ENCODE assay signal across 1 cellular context in genomic region chr15:55742927-55743614, GRCh38.
TF ChIP-seq lines count a peak whose summit lies in the region.

PRTG (minus strand) TSS chr15:55743152; CDS start chr15:55742931, 221 bp downstream.

TF ChIP-seq in HepG2, 621 proteins besides CTCF, POLR2A, EP300 and RAD21 (continued from another document and continues in another):
- TF ChIP-seq HNF4A (CRISPR knock-in tag; IDR thresholded peaks at IDR 0.05) (peak; percentile 63), SOX5 (CRISPR knock-in tag; IDR thresholded peaks at IDR 0.05; ENCODE audit: borderline replicate concordance) (peak; percentile 47; the same call in 1 of the 2 replicates), ISL2 (CRISPR knock-in tag; IDR thresholded peaks at IDR 0.05) (peak; percentile 79), ZNF331 (CRISPR knock-in tag; IDR thresholded peaks at IDR 0.05) (peak; percentile 78; the same call in 1 of the 2 replicates), ZBTB37 (CRISPR knock-in tag; IDR thresholded peaks at IDR 0.05) (no peak), MEF2D (CRISPR knock-in tag; IDR thresholded peaks at IDR 0.05) (peak; percentile 57; the same call in 1 of the 2 replicates), PCBP1 (IDR thresholded peaks at IDR 0.05; ENCODE audit: borderline replicate concordance, low read depth, low read length) (0 out of 2 replicates have a peak, but pooled peaks have one; percentile 88), ZNF160 (CRISPR knock-in tag; IDR thresholded peaks at IDR 0.05) (peak; percentile 39; the same call in 1 of the 2 replicates), TAF1 (CRISPR knock-in tag; IDR thresholded peaks at IDR 0.05) (peak; percentile 73), FOXA3 (CRISPR knock-in tag; IDR thresholded peaks at IDR 0.05) (peak; percentile 32; the same call in 1 of the 2 replicates), ZNF567 (CRISPR knock-in tag; IDR thresholded peaks at IDR 0.05; ENCODE audit: borderline replicate concordance) (no peak), NRL (CRISPR knock-in tag; IDR thresholded peaks at IDR 0.05; ENCODE audit: borderline replicate concordance) (peak; percentile 77; the same call in 1 of the 2 replicates), ZKSCAN8 (CRISPR knock-in tag; IDR thresholded peaks at IDR 0.05; ENCODE audit: borderline replicate concordance) (no peak; the same call in 1 of the 2 replicates), ZNF510 (CRISPR knock-in tag; IDR thresholded peaks at IDR 0.05; ENCODE audit: low read depth) (no peak), ZNF20 (CRISPR knock-in tag; IDR thresholded peaks at IDR 0.05) (0 out of 2 replicates have a peak, but pooled peaks have one; percentile 52), ZNF749 (CRISPR knock-in tag; IDR thresholded peaks at IDR 0.05; ENCODE audit: borderline replicate concordance) (peak; percentile 64; the same call in 1 of the 2 replicates), YY1 (IDR thresholded peaks at IDR 0.05; ENCODE audit: insufficient read depth, insufficient replicate concordance, low read depth, low read length) (peak; percentile 76), ZNF75D (CRISPR knock-in tag; IDR thresholded peaks at IDR 0.05; ENCODE audit: borderline replicate concordance) (0 out of 2 replicates have a peak, but pooled peaks have one; percentile 26), PRDM15 (CRISPR knock-in tag; IDR thresholded peaks at IDR 0.05) (peak; percentile 33; the same call in 1 of the 2 replicates), FOXP4 (CRISPR knock-in tag; IDR thresholded peaks at IDR 0.05) (peak; percentile 16; the same call in 1 of the 2 replicates), ZNF558 (CRISPR knock-in tag; IDR thresholded peaks at IDR 0.05; ENCODE audit: borderline replicate concordance) (peak; percentile 35; the same call in 1 of the 2 replicates), HNRNPK (IDR thresholded peaks at IDR 0.05; ENCODE audit: low read depth, low read length, poor library complexity, severe bottlenecking) (peak; percentile 87), ZNF337 (CRISPR knock-in tag; IDR thresholded peaks at IDR 0.05; ENCODE audit: borderline replicate concordance, low read depth) (peak; percentile 46; the same call in 1 of the 2 replicates), SNAPC5 (CRISPR knock-in tag; IDR thresholded peaks at IDR 0.05; ENCODE audit: borderline replicate concordance) (no peak), ASH2L (IDR thresholded peaks at IDR 0.05; ENCODE audit: insufficient read length, low read depth, low read length) (peak; percentile 41), ZBTB20 (CRISPR knock-in tag; IDR thresholded peaks at IDR 0.05; ENCODE audit: borderline replicate concordance, low read depth) (no peak; the same call in 1 of the 2 replicates), ZNF576 (CRISPR knock-in tag; IDR thresholded peaks at IDR 0.05) (no peak), RBM39 (IDR thresholded peaks at IDR 0.05; ENCODE audit: low read depth, low read length, poor library complexity, severe bottlenecking) (peak; percentile 62), HOMEZ (CRISPR knock-in tag; IDR thresholded peaks at IDR 0.05; ENCODE audit: low read depth) (peak; percentile 11; the same call in 1 of the 2 replicates), ZNF605 (CRISPR knock-in tag; IDR thresholded peaks at IDR 0.05) (0 out of 2 replicates have a peak, but pooled peaks have one; percentile 26), CENPT (CRISPR knock-in tag; IDR thresholded peaks at IDR 0.05; ENCODE audit: low read depth) (peak; percentile 65; the same call in 1 of the 2 replicates), KAT2B (IDR thresholded peaks at IDR 0.05; ENCODE audit: borderline replicate concordance, low read depth, low read length) (no peak), ZNF563 (CRISPR knock-in tag; IDR thresholded peaks at IDR 0.05) (peak; percentile 9; the same call in 1 of the 2 replicates), KLF16 (CRISPR knock-in tag; IDR thresholded peaks at IDR 0.05) (peak in 1 of 2 experiments; percentile 84; a peak in 2 of 4 replicates), NPAS2 (CRISPR knock-in tag; IDR thresholded peaks at IDR 0.05; ENCODE audit: borderline replicate concordance) (no peak), FOXM1 (CRISPR knock-in tag; IDR thresholded peaks at IDR 0.05) (peak; percentile 40; the same call in 1 of the 2 replicates), FOXA1 (IDR thresholded peaks at IDR 0.05) (no peak), FOXA1 (CRISPR knock-in tag; IDR thresholded peaks at IDR 0.05) (no peak), PITX1 (CRISPR knock-in tag; IDR thresholded peaks at IDR 0.05) (0 out of 2 replicates have a peak, but pooled peaks have one; percentile 36), TEAD3 (CRISPR knock-in tag; optimal IDR thresholded peaks at IDR 0.05; ENCODE audit: borderline replicate concordance) (peak; percentile 50), ERF (CRISPR knock-in tag; IDR thresholded peaks at IDR 0.05) (peak; percentile 73), ETV6 (CRISPR knock-in tag; conservative IDR thresholded peaks at IDR 0.05) (peak; percentile 67; the same call in 1 of the 2 replicates), POLR2AphosphoS5 (IDR thresholded peaks at IDR 0.05; ENCODE audit: low read depth, low read length) (peak; percentile 35; the same call in 1 of the 2 replicates), DPF2 (CRISPR knock-in tag; IDR thresholded peaks at IDR 0.05; ENCODE audit: borderline replicate concordance, low read depth) (no peak), GTF2F1 (IDR thresholded peaks at IDR 0.05; ENCODE audit: low read length) (no peak), ZKSCAN1 (IDR thresholded peaks at IDR 0.05; ENCODE audit: low read length) (no peak), CREM (IDR thresholded peaks at IDR 0.05) (no peak), CREM (CRISPR knock-in tag; IDR thresholded peaks at IDR 0.05) (no peak), CCDC6 (CRISPR knock-in tag; IDR thresholded peaks at IDR 0.05) (peak; percentile 43; the same call in 1 of the 2 replicates), ELF3 (CRISPR knock-in tag; IDR thresholded peaks at IDR 0.05) (0 out of 2 replicates have a peak, but pooled peaks have one; percentile 44), ZNF615 (CRISPR knock-in tag; IDR thresholded peaks at IDR 0.05; ENCODE audit: borderline replicate concordance) (0 out of 2 replicates have a peak, but pooled peaks have one; percentile 24), ZBTB44 (CRISPR knock-in tag; IDR thresholded peaks at IDR 0.05) (peak; percentile 39; the same call in 1 of the 2 replicates), CHD2 (IDR thresholded peaks at IDR 0.05; ENCODE audit: low read depth, low read length) (peak; percentile 94), SKI (IDR thresholded peaks at IDR 0.05; ENCODE audit: partially characterized antibody) (peak; percentile 85), TSC22D2 (CRISPR knock-in tag; IDR thresholded peaks at IDR 0.05; ENCODE audit: borderline replicate concordance) (0 out of 2 replicates have a peak, but pooled peaks have one; percentile 75), GMEB1 (CRISPR knock-in tag; IDR thresholded peaks at IDR 0.05; ENCODE audit: borderline replicate concordance) (peak; percentile 64), IKZF1 (IDR thresholded peaks at IDR 0.05) (no peak)
